8 cellular contexts compared by ENCODE assay signal in genomic region chr14:81062816-81063215, GRCh38.
DNase-seq lines count a peak whose midpoint lies in the region; ATAC-seq, FAIRE-seq and TF ChIP-seq lines count a peak whose summit lies in the region.

No MANE protein-coding gene starts in this region.

- H3K27me3 ChIP-seq in SU-DHL-6 (ENCODE audit: low read length): no peaks in the 10 kb centered on the region

- FAIRE-seq in H54 (lab: Jason Lieb, UNC): no peak
- no peak for FAIRE-seq in RCC 7860 (lab: Jason Lieb, UNC)

- no peaks in the 10 kb centered on the region for H3F3A ChIP-seq in SU-DHL-6 (ENCODE audit: insufficient read depth)

- no peak overlapping the region for H3K4me3 ChIP-seq in SU-DHL-6 (ENCODE audit: insufficient read depth, low read length, poor library complexity, severe bottlenecking)

- H2AFZ ChIP-seq in SU-DHL-6 (ENCODE audit: low read depth, low read length, severe bottlenecking): no peak overlapping the region

- H3K27ac ChIP-seq in SU-DHL-6 (ENCODE audit: low read depth, low read length): no peak overlapping the region

- H3K9me3 ChIP-seq in SU-DHL-6 (ENCODE audit: insufficient read depth, low read length): no peaks in the 10 kb centered on the region

- no peaks in the 10 kb centered on the region for H3K9me2 ChIP-seq in SU-DHL-6 (replicated peaks; ENCODE audit: insufficient read depth, low read length)

- no peak for TF ChIP-seq POLR2A in H54 (IDR thresholded peaks at IDR 0.05; ENCODE audit: low read depth, low read length)

- TF ChIP-seq CTCF in SU-DHL-6 (IDR thresholded peaks at IDR 0.05; ENCODE audit: insufficient read depth, low read length, poor library complexity, severe bottlenecking): peak; percentile 26

- peak; percentile 76 for DNase-seq in DMS53 (lab: John Stamatoyannopoulos, UW)
- peak; percentile 21 for DNase-seq in HT1080 (ENCODE audit: low read depth)
- DNase-seq in kidney tubule cell (ENCODE audit: low spot score): peak; percentile 6
- no peak for DNase-seq in H54 (ENCODE audit: insufficient read length, low spot score)
- DNase-seq in NCI-H2029 treated with DMSO at 0.1 percent for 48 hours (lab: John Stamatoyannopoulos, UW): no peak
- DNase-seq in RCC 7860 (ENCODE audit: low spot score): no peak

- ATAC-seq in GM19351 (IDR thresholded peaks at IDR 0.05; ENCODE audit: unreplicated experiment): peak; percentile 91

- no peaks in the 10 kb centered on the region for H3K36me3 ChIP-seq in SU-DHL-6 (ENCODE audit: low read length)

- no peaks in the 10 kb centered on the region for H3K79me2 ChIP-seq in SU-DHL-6 (ENCODE audit: insufficient read depth, low read length)

- no peaks in the 10 kb centered on the region for H4K20me1 ChIP-seq in SU-DHL-6 (ENCODE audit: low read depth, low read length)

- H3K9ac ChIP-seq in SU-DHL-6 (ENCODE audit: low read length): no peak overlapping the region

- H3K4me2 ChIP-seq in SU-DHL-6 (ENCODE audit: low read depth, low read length, poor library complexity, severe bottlenecking): no peak overlapping the region

Comparison
In these comparisons a context has a peak if more than half of its experiments do, and no peak if none do; other contexts are left out.
1. DNase-seq: peak in DMS53 (single experiment), HT1080 (single experiment) and kidney tubule cell (single experiment); none in H54 (single experiment), NCI-H2029 treated with DMSO at 0.1 percent for 48 hours (single experiment) and RCC 7860 (single experiment).